ENCODE assay signal across 3 cellular contexts in the genomic region with DNA sequence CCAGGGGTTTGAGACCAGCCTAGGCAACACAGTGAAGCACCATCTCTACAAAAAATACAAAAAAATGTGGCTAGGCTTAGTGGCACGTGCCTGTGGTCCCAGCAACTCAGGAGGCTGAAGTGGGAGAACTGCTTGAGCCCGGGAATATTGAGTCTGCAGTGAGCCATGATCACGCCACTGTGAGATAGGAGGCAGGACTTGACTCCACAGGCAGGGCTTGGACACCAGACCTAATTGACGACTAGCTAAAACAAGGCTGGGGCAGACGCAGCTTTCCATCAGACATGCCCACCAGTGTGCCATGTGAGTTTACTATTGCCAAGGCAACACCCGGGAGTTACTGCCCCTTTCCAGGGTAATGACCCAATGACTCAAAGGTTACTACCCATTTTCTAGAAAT. TPM values are rescaled to one million over a fixed set of nuclear protein-coding genes. Genes with fewer than 3 reads are reported as not detected.
"Had no signal": no experiment of that assay in that cellular context is flagged by ENCODE, and none has a peak within 500 bp of the region (broad histone marks: within the 10 kb centered on the region; RNA-seq: fewer than 3 reads in every experiment).

No MANE protein-coding gene starts in this region.

RNA-seq across cellular contexts. Expression of a gene that starts 27.4 kb away (rescaled TPM):
- total RNA-seq: LHCN-M2, M059J, MCF 10A had no signal
